Comparison of ENCODE assay signal across 1 cellular context in the genomic region with DNA sequence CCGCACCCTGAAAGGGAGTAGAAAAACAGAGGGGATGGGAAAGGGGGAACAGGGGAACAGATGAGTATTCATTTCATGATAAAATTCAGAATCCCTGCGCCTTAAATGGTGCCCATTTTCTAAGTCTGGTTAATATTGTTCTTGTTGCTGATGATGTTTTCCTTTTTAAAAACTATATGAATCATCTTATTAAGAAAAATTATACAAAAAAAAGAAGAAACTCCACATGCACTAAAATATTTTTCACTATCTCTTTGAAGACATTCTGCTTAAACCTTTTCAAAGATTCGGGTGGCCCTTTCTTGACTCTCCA.
TF ChIP-seq lines count a peak whose summit lies in the region.

No MANE protein-coding gene starts in this region.

TF ChIP-seq in GM23338, 12 proteins besides CTCF, POLR2A, EP300 and RAD21 (continued from another document):
- TF ChIP-seq, protein P1, sequence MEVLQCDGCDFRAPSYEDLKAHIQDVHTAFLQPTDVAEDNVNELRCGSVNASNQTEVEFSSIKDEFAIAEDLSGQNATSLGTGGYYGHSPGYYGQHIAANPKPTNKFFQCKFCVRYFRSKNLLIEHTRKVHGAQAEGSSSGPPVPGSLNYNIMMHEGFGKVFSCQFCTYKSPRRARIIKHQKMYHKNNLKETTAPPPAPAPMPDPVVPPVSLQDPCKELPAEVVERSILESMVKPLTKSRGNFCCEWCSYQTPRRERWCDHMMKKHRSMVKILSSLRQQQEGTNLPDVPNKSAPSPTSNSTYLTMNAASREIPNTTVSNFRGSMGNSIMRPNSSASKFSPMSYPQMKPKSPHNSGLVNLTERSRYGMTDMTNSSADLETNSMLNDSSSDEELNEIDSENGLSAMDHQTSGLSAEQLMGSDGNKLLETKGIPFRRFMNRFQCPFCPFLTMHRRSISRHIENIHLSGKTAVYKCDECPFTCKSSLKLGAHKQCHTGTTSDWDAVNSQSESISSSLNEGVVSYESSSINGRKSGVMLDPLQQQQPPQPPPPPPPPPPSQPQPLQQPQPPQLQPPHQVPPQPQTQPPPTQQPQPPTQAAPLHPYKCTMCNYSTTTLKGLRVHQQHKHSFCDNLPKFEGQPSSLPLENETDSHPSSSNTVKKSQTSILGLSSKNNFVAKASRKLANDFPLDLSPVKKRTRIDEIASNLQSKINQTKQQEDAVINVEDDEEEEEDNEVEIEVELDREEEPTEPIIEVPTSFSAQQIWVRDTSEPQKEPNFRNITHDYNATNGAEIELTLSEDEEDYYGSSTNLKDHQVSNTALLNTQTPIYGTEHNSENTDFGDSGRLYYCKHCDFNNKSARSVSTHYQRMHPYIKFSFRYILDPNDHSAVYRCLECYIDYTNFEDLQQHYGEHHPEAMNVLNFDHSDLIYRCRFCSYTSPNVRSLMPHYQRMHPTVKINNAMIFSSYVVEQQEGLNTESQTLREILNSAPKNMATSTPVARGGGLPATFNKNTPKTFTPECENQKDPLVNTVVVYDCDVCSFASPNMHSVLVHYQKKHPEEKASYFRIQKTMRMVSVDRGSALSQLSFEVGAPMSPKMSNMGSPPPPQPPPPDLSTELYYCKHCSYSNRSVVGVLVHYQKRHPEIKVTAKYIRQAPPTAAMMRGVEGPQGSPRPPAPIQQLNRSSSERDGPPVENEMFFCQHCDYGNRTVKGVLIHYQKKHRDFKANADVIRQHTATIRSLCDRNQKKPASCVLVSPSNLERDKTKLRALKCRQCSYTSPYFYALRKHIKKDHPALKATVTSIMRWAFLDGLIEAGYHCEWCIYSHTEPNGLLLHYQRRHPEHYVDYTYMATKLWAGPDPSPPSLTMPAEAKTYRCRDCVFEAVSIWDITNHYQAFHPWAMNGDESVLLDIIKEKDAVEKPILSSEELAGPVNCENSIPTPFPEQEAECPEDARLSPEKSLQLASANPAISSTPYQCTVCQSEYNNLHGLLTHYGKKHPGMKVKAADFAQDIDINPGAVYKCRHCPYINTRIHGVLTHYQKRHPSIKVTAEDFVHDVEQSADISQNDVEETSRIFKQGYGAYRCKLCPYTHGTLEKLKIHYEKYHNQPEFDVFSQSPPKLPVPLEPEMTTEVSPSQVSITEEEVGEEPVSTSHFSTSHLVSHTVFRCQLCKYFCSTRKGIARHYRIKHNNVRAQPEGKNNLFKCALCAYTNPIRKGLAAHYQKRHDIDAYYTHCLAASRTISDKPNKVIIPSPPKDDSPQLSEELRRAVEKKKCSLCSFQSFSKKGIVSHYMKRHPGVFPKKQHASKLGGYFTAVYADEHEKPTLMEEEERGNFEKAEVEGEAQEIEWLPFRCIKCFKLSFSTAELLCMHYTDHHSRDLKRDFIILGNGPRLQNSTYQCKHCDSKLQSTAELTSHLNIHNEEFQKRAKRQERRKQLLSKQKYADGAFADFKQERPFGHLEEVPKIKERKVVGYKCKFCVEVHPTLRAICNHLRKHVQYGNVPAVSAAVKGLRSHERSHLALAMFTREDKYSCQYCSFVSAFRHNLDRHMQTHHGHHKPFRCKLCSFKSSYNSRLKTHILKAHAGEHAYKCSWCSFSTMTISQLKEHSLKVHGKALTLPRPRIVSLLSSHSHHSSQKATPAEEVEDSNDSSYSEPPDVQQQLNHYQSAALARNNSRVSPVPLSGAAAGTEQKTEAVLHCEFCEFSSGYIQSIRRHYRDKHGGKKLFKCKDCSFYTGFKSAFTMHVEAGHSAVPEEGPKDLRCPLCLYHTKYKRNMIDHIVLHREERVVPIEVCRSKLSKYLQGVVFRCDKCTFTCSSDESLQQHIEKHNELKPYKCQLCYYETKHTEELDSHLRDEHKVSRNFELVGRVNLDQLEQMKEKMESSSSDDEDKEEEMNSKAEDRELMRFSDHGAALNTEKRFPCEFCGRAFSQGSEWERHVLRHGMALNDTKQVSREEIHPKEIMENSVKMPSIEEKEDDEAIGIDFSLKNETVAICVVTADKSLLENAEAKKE (CRISPR knock-in tag; IDR thresholded peaks at IDR 0.05): no peak
- no peak for TF ChIP-seq CREB1 (CRISPR knock-in tag; IDR thresholded peaks at IDR 0.05; ENCODE audit: low read depth)
- TF ChIP-seq, protein P2, sequence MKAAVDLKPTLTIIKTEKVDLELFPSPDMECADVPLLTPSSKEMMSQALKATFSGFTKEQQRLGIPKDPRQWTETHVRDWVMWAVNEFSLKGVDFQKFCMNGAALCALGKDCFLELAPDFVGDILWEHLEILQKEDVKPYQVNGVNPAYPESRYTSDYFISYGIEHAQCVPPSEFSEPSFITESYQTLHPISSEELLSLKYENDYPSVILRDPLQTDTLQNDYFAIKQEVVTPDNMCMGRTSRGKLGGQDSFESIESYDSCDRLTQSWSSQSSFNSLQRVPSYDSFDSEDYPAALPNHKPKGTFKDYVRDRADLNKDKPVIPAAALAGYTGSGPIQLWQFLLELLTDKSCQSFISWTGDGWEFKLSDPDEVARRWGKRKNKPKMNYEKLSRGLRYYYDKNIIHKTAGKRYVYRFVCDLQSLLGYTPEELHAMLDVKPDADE (IDR thresholded peaks at IDR 0.05): no peak
- no peak for TF ChIP-seq STAT1 (IDR thresholded peaks at IDR 0.05; ENCODE audit: unreplicated experiment)
- no peak for TF ChIP-seq ZNF331 (CRISPR knock-in tag; IDR thresholded peaks at IDR 0.05; ENCODE audit: low read depth)
- TF ChIP-seq JUNB (IDR thresholded peaks at IDR 0.05; ENCODE audit: unreplicated experiment): no peak
- TF ChIP-seq EZH2 (IDR thresholded peaks at IDR 0.05; ENCODE audit: low read depth, unreplicated experiment): no peak
- no peak for TF ChIP-seq POLR2AphosphoS5 (IDR thresholded peaks at IDR 0.05; ENCODE audit: low read depth)
- TF ChIP-seq, protein P3, sequence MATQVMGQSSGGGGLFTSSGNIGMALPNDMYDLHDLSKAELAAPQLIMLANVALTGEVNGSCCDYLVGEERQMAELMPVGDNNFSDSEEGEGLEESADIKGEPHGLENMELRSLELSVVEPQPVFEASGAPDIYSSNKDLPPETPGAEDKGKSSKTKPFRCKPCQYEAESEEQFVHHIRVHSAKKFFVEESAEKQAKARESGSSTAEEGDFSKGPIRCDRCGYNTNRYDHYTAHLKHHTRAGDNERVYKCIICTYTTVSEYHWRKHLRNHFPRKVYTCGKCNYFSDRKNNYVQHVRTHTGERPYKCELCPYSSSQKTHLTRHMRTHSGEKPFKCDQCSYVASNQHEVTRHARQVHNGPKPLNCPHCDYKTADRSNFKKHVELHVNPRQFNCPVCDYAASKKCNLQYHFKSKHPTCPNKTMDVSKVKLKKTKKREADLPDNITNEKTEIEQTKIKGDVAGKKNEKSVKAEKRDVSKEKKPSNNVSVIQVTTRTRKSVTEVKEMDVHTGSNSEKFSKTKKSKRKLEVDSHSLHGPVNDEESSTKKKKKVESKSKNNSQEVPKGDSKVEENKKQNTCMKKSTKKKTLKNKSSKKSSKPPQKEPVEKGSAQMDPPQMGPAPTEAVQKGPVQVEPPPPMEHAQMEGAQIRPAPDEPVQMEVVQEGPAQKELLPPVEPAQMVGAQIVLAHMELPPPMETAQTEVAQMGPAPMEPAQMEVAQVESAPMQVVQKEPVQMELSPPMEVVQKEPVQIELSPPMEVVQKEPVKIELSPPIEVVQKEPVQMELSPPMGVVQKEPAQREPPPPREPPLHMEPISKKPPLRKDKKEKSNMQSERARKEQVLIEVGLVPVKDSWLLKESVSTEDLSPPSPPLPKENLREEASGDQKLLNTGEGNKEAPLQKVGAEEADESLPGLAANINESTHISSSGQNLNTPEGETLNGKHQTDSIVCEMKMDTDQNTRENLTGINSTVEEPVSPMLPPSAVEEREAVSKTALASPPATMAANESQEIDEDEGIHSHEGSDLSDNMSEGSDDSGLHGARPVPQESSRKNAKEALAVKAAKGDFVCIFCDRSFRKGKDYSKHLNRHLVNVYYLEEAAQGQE (IDR thresholded peaks at IDR 0.05; ENCODE audit: unreplicated experiment): no peak
- TF ChIP-seq EZH2phosphoT487 (IDR thresholded peaks at IDR 0.05; ENCODE audit: unreplicated experiment): no peak
- TF ChIP-seq ZNF114 (CRISPR knock-in tag; IDR thresholded peaks at IDR 0.05): no peak
